Comparison of ENCODE assay signal across 1 cellular context in the genomic region with DNA sequence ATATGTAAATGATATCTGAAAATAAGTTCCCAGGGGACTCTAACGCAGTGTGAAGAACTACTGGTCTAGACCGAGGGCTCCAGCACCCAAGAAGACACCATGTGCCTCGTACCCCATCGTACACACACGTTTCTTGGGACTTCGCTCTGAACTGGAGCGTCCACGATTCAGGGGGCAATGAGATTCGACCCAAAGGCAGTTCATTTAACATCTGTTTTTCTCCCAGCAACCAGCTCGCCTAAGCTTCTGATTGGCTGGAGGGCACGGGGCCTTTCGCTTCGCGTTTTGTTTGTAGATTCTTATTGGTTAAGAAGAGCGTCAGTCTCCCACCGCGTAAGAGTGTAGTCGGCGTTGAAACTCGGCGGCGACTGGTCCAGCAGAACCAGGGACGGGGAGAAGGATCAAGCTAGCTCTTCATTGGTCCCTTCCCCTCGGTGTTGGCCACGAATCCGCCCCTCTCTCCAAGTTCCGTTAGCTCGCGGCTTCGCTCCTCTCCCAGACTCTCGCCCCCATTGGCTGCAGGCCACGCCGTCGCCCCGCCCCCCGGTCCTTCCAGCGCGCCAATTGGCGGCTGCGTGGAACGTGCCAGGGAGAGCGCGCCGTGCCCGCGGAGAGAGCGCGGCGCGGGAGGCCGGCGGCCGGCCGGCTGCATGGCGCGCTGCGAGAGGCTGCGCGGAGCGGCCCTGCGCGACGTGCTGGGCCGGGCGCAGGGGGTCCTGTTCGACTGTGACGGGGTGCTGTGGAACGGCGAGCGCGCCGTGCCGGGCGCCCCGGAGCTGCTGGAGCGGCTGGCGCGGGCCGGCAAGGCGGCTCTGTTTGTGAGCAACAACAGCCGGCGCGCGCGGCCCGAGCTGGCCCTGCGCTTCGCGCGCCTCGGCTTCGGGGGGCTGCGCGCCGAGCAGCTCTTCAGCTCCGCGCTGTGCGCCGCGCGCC.
A peak's percentile ranks its signal among the peaks of the same experiment; 100 is the strongest.
TF ChIP-seq lines count a peak whose summit lies in the region.

A gene with protein sequence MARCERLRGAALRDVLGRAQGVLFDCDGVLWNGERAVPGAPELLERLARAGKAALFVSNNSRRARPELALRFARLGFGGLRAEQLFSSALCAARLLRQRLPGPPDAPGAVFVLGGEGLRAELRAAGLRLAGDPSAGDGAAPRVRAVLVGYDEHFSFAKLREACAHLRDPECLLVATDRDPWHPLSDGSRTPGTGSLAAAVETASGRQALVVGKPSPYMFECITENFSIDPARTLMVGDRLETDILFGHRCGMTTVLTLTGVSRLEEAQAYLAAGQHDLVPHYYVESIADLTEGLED (plus strand): TSS at position 591 of the 933 bp plus-strand sequence. CDS start 60 bp downstream, at position 651.

TF ChIP-seq in K562, 482 proteins besides CTCF, POLR2A, EP300 and RAD21 (continued from another document and continues in another):
- TF ChIP-seq, protein P1, sequence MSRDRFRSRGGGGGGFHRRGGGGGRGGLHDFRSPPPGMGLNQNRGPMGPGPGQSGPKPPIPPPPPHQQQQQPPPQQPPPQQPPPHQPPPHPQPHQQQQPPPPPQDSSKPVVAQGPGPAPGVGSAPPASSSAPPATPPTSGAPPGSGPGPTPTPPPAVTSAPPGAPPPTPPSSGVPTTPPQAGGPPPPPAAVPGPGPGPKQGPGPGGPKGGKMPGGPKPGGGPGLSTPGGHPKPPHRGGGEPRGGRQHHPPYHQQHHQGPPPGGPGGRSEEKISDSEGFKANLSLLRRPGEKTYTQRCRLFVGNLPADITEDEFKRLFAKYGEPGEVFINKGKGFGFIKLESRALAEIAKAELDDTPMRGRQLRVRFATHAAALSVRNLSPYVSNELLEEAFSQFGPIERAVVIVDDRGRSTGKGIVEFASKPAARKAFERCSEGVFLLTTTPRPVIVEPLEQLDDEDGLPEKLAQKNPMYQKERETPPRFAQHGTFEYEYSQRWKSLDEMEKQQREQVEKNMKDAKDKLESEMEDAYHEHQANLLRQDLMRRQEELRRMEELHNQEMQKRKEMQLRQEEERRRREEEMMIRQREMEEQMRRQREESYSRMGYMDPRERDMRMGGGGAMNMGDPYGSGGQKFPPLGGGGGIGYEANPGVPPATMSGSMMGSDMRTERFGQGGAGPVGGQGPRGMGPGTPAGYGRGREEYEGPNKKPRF (IDR thresholded peaks at IDR 0.05; ENCODE audit: low read depth, low read length) = no peak
- TF ChIP-seq NCOR1 (IDR thresholded peaks at IDR 0.05) (no peak), KLF13 (tag; IDR thresholded peaks at IDR 0.05; ENCODE audit: borderline replicate concordance, low read depth) (no peak), BDP1 (IDR thresholded peaks at IDR 0.05; ENCODE audit: insufficient read depth, insufficient read length) (no peak), HMGN3 (IDR thresholded peaks at IDR 0.05; ENCODE audit: borderline replicate concordance, extremely low read depth, insufficient read length, low read depth, low read length) (peak; percentile 58), CREM (IDR thresholded peaks at IDR 0.05; ENCODE audit: low read depth) (peak; percentile 85), MBD2 (IDR thresholded peaks at IDR 0.05; ENCODE audit: borderline replicate concordance, low read depth) (peak; percentile 93), TEAD4 (IDR thresholded peaks at IDR 0.05; ENCODE audit: low read length) (no peak), TEAD4 (CRISPR knock-in tag; IDR thresholded peaks at IDR 0.05; ENCODE audit: borderline replicate concordance) (no peak), CBX3 (IDR thresholded peaks at IDR 0.05; ENCODE audit: borderline replicate concordance in 1 of 2, low read length in 2 of 2) (0 out of 3 replicates have a peak, but pooled peaks of 1 of the 2 experiments have one; percentile 28), RBM25 (IDR thresholded peaks at IDR 0.05; ENCODE audit: low read depth, low read length, severe bottlenecking) (peak; percentile 86), RBBP5 (IDR thresholded peaks at IDR 0.05; ENCODE audit: borderline replicate concordance, insufficient read depth, low read length, poor library complexity, severe bottlenecking) (peak; percentile 69), ZNF316 (IDR thresholded peaks at IDR 0.05) (no peak), TBP (optimal IDR thresholded peaks at IDR 0.05; ENCODE audit: low read depth, low read length) (peak; percentile 41), BCOR (IDR thresholded peaks at IDR 0.05) (no peak), RCOR1 (IDR thresholded peaks at IDR 0.05; ENCODE audit: borderline replicate concordance in 1 of 2, low read depth in 2 of 2, low read length in 2 of 2) (no peak; a peak in 1 of 4 replicates), TAF7 (tag; IDR thresholded peaks at IDR 0.05) (no peak), NFE2L1 (tag; IDR thresholded peaks at IDR 0.05; ENCODE audit: borderline replicate concordance, low read depth) (no peak), ZNF699 (CRISPR knock-in tag; IDR thresholded peaks at IDR 0.05; ENCODE audit: insufficient replicate concordance) (no peak), ZNF75A (CRISPR knock-in tag; IDR thresholded peaks at IDR 0.05) (no peak), CCNT2 (IDR thresholded peaks at IDR 0.05; ENCODE audit: borderline replicate concordance, extremely low read depth, insufficient read length, low read depth, low read length) (no peak), ZSCAN32 (CRISPR knock-in tag; IDR thresholded peaks at IDR 0.05) (no peak), PCBP1 (IDR thresholded peaks at IDR 0.05; ENCODE audit: low read depth, low read length, poor library complexity, severe bottlenecking) (no peak), ZNF263 (CRISPR knock-in tag; IDR thresholded peaks at IDR 0.05; ENCODE audit: borderline replicate concordance) (no peak), ELF4 (CRISPR knock-in tag; IDR thresholded peaks at IDR 0.05) (no peak), KLF6 (CRISPR knock-in tag; IDR thresholded peaks at IDR 0.05; ENCODE audit: borderline replicate concordance) (no peak), GABPB1 (CRISPR knock-in tag; IDR thresholded peaks at IDR 0.05) (peak; percentile 44; the same call in 1 of the 2 replicates), SMAD4 (CRISPR knock-in tag; conservative IDR thresholded peaks at IDR 0.05) (peak; percentile 61), RFX1 (IDR thresholded peaks at IDR 0.05) (peak; percentile 76), ZNF24 (IDR thresholded peaks at IDR 0.05) (0 out of 2 replicates have a peak, but pooled peaks have one; percentile 15), CBX8 (IDR thresholded peaks at IDR 0.05; ENCODE audit: borderline replicate concordance, extremely low read depth, low read depth, low read length, poor library complexity, severe bottlenecking) (no peak), FOXJ2 (tag; IDR thresholded peaks at IDR 0.05) (no peak), ZNF507 (tag; conservative IDR thresholded peaks at IDR 0.05) (no peak), NFYB (IDR thresholded peaks at IDR 0.05; ENCODE audit: extremely low read depth, insufficient read length) (peak; percentile 95), SOX6 (IDR thresholded peaks at IDR 0.05) (no peak), CTBP1 (IDR thresholded peaks at IDR 0.05; ENCODE audit: borderline replicate concordance) (peak; percentile 94)
- TF ChIP-seq, protein P2, sequence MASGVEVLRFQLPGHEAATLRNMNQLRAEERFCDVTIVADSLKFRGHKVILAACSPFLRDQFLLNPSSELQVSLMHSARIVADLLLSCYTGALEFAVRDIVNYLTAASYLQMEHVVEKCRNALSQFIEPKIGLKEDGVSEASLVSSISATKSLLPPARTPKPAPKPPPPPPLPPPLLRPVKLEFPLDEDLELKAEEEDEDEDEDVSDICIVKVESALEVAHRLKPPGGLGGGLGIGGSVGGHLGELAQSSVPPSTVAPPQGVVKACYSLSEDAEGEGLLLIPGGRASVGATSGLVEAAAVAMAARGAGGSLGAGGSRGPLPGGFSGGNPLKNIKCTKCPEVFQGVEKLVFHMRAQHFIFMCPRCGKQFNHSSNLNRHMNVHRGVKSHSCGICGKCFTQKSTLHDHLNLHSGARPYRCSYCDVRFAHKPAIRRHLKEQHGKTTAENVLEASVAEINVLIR (CRISPR knock-in tag; IDR thresholded peaks at IDR 0.05) = peak; percentile 54; the same call in 1 of the 2 replicates
- TF ChIP-seq, protein P3, sequence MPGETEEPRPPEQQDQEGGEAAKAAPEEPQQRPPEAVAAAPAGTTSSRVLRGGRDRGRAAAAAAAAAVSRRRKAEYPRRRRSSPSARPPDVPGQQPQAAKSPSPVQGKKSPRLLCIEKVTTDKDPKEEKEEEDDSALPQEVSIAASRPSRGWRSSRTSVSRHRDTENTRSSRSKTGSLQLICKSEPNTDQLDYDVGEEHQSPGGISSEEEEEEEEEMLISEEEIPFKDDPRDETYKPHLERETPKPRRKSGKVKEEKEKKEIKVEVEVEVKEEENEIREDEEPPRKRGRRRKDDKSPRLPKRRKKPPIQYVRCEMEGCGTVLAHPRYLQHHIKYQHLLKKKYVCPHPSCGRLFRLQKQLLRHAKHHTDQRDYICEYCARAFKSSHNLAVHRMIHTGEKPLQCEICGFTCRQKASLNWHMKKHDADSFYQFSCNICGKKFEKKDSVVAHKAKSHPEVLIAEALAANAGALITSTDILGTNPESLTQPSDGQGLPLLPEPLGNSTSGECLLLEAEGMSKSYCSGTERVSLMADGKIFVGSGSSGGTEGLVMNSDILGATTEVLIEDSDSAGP (CRISPR knock-in tag; IDR thresholded peaks at IDR 0.05) = no peak
- TF ChIP-seq, protein P4, sequence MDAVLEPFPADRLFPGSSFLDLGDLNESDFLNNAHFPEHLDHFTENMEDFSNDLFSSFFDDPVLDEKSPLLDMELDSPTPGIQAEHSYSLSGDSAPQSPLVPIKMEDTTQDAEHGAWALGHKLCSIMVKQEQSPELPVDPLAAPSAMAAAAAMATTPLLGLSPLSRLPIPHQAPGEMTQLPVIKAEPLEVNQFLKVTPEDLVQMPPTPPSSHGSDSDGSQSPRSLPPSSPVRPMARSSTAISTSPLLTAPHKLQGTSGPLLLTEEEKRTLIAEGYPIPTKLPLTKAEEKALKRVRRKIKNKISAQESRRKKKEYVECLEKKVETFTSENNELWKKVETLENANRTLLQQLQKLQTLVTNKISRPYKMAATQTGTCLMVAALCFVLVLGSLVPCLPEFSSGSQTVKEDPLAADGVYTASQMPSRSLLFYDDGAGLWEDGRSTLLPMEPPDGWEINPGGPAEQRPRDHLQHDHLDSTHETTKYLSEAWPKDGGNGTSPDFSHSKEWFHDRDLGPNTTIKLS (IDR thresholded peaks at IDR 0.05; ENCODE audit: borderline replicate concordance, low read depth) = peak; percentile 35; the same call in 1 of the 2 replicates
- TF ChIP-seq, protein P5, sequence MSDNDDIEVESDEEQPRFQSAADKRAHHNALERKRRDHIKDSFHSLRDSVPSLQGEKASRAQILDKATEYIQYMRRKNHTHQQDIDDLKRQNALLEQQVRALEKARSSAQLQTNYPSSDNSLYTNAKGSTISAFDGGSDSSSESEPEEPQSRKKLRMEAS (CRISPR knock-in tag; IDR thresholded peaks at IDR 0.05) = peak; percentile 80
- TF ChIP-seq, protein P6, sequence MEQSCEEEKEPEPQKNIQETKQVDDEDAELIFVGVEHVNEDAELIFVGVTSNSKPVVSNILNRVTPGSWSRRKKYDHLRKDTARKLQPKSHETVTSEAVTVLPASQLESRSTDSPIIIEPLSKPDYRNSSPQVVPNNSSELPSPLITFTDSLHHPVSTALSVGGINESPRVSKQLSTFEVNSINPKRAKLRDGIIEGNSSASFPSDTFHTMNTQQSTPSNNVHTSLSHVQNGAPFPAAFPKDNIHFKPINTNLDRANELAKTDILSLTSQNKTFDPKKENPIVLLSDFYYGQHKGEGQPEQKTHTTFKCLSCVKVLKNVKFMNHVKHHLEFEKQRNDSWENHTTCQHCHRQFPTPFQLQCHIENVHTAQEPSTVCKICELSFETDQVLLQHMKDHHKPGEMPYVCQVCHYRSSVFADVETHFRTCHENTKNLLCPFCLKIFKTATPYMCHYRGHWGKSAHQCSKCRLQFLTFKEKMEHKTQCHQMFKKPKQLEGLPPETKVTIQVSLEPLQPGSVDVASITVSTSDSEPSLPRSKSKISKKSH (CRISPR knock-in tag; IDR thresholded peaks at IDR 0.05) = no peak
- TF ChIP-seq, protein P7, sequence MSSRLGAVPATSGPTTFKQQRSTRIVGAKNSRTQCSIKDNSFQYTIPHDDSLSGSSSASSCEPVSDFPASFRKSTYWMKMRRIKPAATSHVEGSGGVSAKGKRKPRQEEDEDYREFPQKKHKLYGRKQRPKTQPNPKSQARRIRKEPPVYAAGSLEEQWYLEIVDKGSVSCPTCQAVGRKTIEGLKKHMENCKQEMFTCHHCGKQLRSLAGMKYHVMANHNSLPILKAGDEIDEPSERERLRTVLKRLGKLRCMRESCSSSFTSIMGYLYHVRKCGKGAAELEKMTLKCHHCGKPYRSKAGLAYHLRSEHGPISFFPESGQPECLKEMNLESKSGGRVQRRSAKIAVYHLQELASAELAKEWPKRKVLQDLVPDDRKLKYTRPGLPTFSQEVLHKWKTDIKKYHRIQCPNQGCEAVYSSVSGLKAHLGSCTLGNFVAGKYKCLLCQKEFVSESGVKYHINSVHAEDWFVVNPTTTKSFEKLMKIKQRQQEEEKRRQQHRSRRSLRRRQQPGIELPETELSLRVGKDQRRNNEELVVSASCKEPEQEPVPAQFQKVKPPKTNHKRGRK (tag; IDR thresholded peaks at IDR 0.05) = no peak
- TF ChIP-seq, protein P8, sequence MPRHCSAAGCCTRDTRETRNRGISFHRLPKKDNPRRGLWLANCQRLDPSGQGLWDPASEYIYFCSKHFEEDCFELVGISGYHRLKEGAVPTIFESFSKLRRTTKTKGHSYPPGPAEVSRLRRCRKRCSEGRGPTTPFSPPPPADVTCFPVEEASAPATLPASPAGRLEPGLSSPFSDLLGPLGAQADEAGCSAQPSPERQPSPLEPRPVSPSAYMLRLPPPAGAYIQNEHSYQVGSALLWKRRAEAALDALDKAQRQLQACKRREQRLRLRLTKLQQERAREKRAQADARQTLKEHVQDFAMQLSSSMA (CRISPR knock-in tag; IDR thresholded peaks at IDR 0.05) = 0 out of 2 replicates have a peak, but pooled peaks have one; percentile 33
- TF ChIP-seq, protein P9, sequence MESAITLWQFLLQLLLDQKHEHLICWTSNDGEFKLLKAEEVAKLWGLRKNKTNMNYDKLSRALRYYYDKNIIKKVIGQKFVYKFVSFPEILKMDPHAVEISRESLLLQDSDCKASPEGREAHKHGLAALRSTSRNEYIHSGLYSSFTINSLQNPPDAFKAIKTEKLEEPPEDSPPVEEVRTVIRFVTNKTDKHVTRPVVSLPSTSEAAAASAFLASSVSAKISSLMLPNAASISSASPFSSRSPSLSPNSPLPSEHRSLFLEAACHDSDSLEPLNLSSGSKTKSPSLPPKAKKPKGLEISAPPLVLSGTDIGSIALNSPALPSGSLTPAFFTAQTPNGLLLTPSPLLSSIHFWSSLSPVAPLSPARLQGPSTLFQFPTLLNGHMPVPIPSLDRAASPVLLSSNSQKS (CRISPR knock-in tag; IDR thresholded peaks at IDR 0.05) = no peak
